Comparison of ENCODE assay signal across 8 cellular contexts in genomic region chr17:11996722-11997146, GRCh38. TPM values are rescaled to one million over a fixed set of nuclear protein-coding genes. Genes with fewer than 3 reads are reported as not detected.
DNase-seq lines count a peak whose midpoint lies in the region; ATAC-seq lines count a peak whose summit lies in the region.

No MANE protein-coding gene starts in this region.

- DNase-seq in SIG-M5 treated with dmso at 0.1 percent for 504 hours (lab: John Stamatoyannopoulos, UW; ENCODE audit: unreplicated experiment) (peak; percentile 61), SIG-M5 (lab: John Stamatoyannopoulos, UW) (no peak), H4 (ENCODE audit: low spot score) (peak; percentile 3), KBM-7 (peak; percentile 75), T-cell (peak in 25 of 34 experiments; percentile 5 to 57 (median 23)), memory B cell (ENCODE audit: low spot score in 2 of 2) (no peak)
- peak in 2 of 3 experiments; percentile 33 to 43 for DNase-seq in effector memory CD8-positive, alpha-beta T cell

- H3K27ac ChIP-seq in temporal lobe (ENCODE audit: low read depth, low read length) = peak overlapping the region; percentile 74

- H3K27me3 Mint-ChIP-seq in T-cell (no peaks in the 10 kb centered on the region), memory B cell (no peaks in the 10 kb centered on the region)
- H3K27me3 Mint-ChIP-seq in effector memory CD8-positive, alpha-beta T cell = no peaks in the 10 kb centered on the region

- H3K9me3 Mint-ChIP-seq in T-cell = peaks cover 0 to 6% (median 0%) of the 10 kb centered on the region in 3 donors
- H3K9me3 Mint-ChIP-seq in effector memory CD8-positive, alpha-beta T cell = peaks cover 3 to 4% of the 10 kb centered on the region in 2 donors
- peaks cover 4% of the 10 kb centered on the region for H3K9me3 Mint-ChIP-seq in memory B cell

- CTCF ChIA-PET in T-cell (lab: Charles Lee) = interaction anchor here (0.6 to 2.6 kb wide), 8 partner anchors 18 to 59 kb away, joined by 3 to 32 read pairs (median 4); partner anchors contain the start of gene MAP2K4 (in 1 of the 2)

- in situ Hi-C loops in KBM-7 (cut with MboI; ENCODE audit: low pct_unique_long_range_greater_than_20kb, low sequenced_read_pairs) = no loop called here

- H3K27ac Mint-ChIP-seq in T-cell (peak overlapping the region; percentile 86 to 93), memory B cell (peak overlapping the region; percentile 92)
- H3K27ac Mint-ChIP-seq in effector memory CD8-positive, alpha-beta T cell = peak overlapping the region; percentile 76 to 88

- peak overlapping the region; percentile 89 to 93 (median 90) for H3K4me3 Mint-ChIP-seq in T-cell
- H3K4me3 Mint-ChIP-seq in effector memory CD8-positive, alpha-beta T cell = peak overlapping the region; percentile 81 to 93
- H3K4me3 Mint-ChIP-seq in memory B cell = peak overlapping the region; percentile 96

- POLR2A ChIA-PET in T-cell (lab: Charles Lee) = interaction anchor here (0.5 to 3.3 kb wide), 16 partner anchors 9 to 1021 kb away, joined by 3 to 85 read pairs (median 4); partner anchors contain the start of genes MAP2K4 (in 2 of the 2) and ELAC2 (in 1 of the 2)

- peak; percentile 18 to 26 (median 22) for ATAC-seq in T-cell (replicated peaks in 1 of 4)
- ATAC-seq in effector memory CD8-positive, alpha-beta T cell (replicated peaks) = peak; percentile 40
- ATAC-seq in memory B cell (ENCODE audit: low read depth) = peak; percentile 49

- H3K36me3 Mint-ChIP-seq in T-cell (peaks cover 14% of the 10 kb centered on the region), memory B cell (no peaks in the 10 kb centered on the region)
- H3K36me3 Mint-ChIP-seq in effector memory CD8-positive, alpha-beta T cell (ENCODE audit: insufficient read depth) = peaks cover 17% of the 10 kb centered on the region

- H3K4me1 Mint-ChIP-seq in T-cell (peaks cover 24 to 28% (median 27%) of the 10 kb centered on the region in 3 donors), memory B cell (peaks cover 8% of the 10 kb centered on the region)
- peaks cover 13 to 29% of the 10 kb centered on the region in 2 donors for H3K4me1 Mint-ChIP-seq in effector memory CD8-positive, alpha-beta T cell (ENCODE audit: low read depth in 2 of 2)

RNA-seq across cellular contexts. Expression of gene ZNF18, which starts 0.5 kb away (rescaled TPM):
- total RNA-seq in H4 (2014; rRNA removed; shearing (Covaris generic)) = 4.2 and 4.4 TPM in 2 replicates
- total RNA-seq in T-cell (10 to 100 TPM; 12.8 to 14.7 (median 13.8) TPM), temporal lobe (11.1 TPM)

RNA-seq across cellular contexts. Expression of gene MAP2K4, which starts 23.9 kb away (rescaled TPM):
- total RNA-seq in H4 (2014; rRNA removed; shearing (Covaris generic)) = 12.6 and 15.6 TPM in 2 replicates
- total RNA-seq in T-cell = 10 to 100 TPM; 29.4 to 34.6 (median 33.6) TPM
- total RNA-seq in temporal lobe = 58.8 TPM

Comparison
In these comparisons a context has a peak if more than half of its experiments do, and no peak if none do; other contexts are left out.
1. DNase-seq: peak in SIG-M5 treated with dmso at 0.1 percent for 504 hours (single experiment), H4 (single experiment), KBM-7 (single experiment), T-cell (25 of 34) and effector memory CD8-positive, alpha-beta T cell (2 of 3); none in SIG-M5 (single experiment) and memory B cell (0 of 2).
2. Peak in every context shown above with its lines, with median percentiles within 50 percentile points of each other: ATAC-seq, H3K27ac Mint-ChIP-seq and H3K4me3 Mint-ChIP-seq.